ENCODE assay signal across 24 cellular contexts in the genomic region with DNA sequence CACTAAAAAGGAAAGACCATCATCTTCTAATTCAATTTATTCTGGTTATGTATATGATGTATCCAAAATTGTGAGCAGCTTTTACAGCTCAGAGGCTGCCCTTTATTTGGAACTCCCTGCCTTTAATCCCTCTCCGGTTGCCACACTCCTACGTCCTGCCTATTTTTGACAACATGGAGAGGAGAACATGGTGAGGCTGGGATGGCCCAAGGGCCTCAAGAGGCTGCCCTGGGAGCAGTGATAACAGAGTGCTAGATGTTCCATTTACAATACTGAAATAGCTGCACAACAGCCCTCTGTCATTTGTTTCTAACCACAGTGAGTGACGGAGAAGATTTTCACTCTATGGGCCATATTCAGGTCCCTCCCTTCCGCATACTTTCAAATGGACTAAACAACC. TPM values are rescaled to one million over a fixed set of nuclear protein-coding genes. Genes with fewer than 3 reads are reported as not detected.
A peak's percentile ranks its signal among the peaks of the same experiment; 100 is the strongest.
DNase-seq lines count a peak whose midpoint lies in the region; ATAC-seq, FAIRE-seq and TF ChIP-seq lines count a peak whose summit lies in the region.
"Had no signal": no experiment of that assay in that cellular context is flagged by ENCODE, and none has a peak within 500 bp of the region (broad histone marks: within the 10 kb centered on the region; RNA-seq: fewer than 3 reads in every experiment).

No MANE protein-coding gene starts in this region.

- ATAC-seq in left cardiac atrium (peak; percentile 88 to 95), psoas muscle (peak in 3 of 4 donors; percentile 33 to 94 (median 90))
- ATAC-seq: effector memory CD8-positive, alpha-beta T cell had no signal

- no peak for DNase-seq in astrocyte (ENCODE audit: low read depth)
- DNase-seq in left cardiac atrium, result peak; percentile 51
- DNase-seq in psoas muscle, result no peak
- DNase-seq in lower leg skin (ENCODE audit: low spot score in 2 of 2), result no peak
- DNase-seq in retina, result no peak
- DNase-seq in HT-29 (ENCODE audit: low spot score), result no peak
- DNase-seq in Ammon's horn (ENCODE audit: low spot score), result no peak
- DNase-seq: activated CD4-positive, alpha-beta memory T cell treated with anti-CD3 and anti-CD28 coated beads for 36 hours; activated naive CD8-positive, alpha-beta T cell treated with anti-CD3 and anti-CD28 coated beads, Interleukin-2, amount 10 ng/mL, durations not matched to agents 7 days and 5 days; activated T-cell treated with anti-CD3 and anti-CD28 coated beads, Interleukin-2, amount 50 U/mL, for 24 hours; C1 segment of cervical spinal cord; central memory CD4-positive, alpha-beta T cell; effector memory CD8-positive, alpha-beta T cell; H7; MG63; NCI-H1694; NCI-H2227 treated with DMSO at 0.1 percent for 48 hours; nucleus accumbens; stimulated activated CD4-positive, alpha-beta T cell treated with anti-CD3 and anti-CD28 coated beads, Interleukin-2, amount 100 ng/mL, for 48 hours had no signal

- TF ChIP-seq POLR2A in lower leg skin (IDR thresholded peaks at IDR 0.05), result no peak

- intact Hi-C loops in left cardiac atrium (cut with DNase I), result no loop called here
- intact Hi-C loops in psoas muscle (cut with DNase I), result no loop called here
- intact Hi-C loops in lower leg skin (cut with DNase I; ENCODE audit: low total_unique reads), result no loop called here

- H4K20me1 ChIP-seq in astrocyte (ENCODE audit: insufficient read depth, low read length), result no peaks in the 10 kb centered on the region

- H3K4me2 ChIP-seq in astrocyte (ENCODE audit: low read length), result no peak overlapping the region
- H3K4me2 ChIP-seq: hepatocyte had no signal

- peaks cover 41% of the 10 kb centered on the region for H3K4me1 ChIP-seq in ACC112 (ENCODE audit: control insufficient read depth, insufficient read depth, low read length, unreplicated experiment)
- H3K4me1 ChIP-seq in astrocyte (ENCODE audit: insufficient read depth, low read length), result peaks cover 48% of the 10 kb centered on the region
- peaks cover 14% of the 10 kb centered on the region for H3K4me1 ChIP-seq in psoas muscle

- no peak for FAIRE-seq in astrocyte (lab: Jason Lieb, UNC)
- FAIRE-seq: D721Med, GM19239, keratinocyte had no signal

- no peak overlapping the region for H3K4me3 Mint-ChIP-seq in astrocyte (ENCODE audit: unreplicated experiment)
- H3K4me3 Mint-ChIP-seq: activated CD4-positive, alpha-beta memory T cell treated with anti-CD3 and anti-CD28 coated beads for 36 hours; activated naive CD8-positive, alpha-beta T cell treated with anti-CD3 and anti-CD28 coated beads, Interleukin-2, amount 10 ng/mL, durations not matched to agents 7 days and 5 days; activated T-cell treated with anti-CD3 and anti-CD28 coated beads, Interleukin-2, amount 50 U/mL, for 24 hours; effector memory CD8-positive, alpha-beta T cell had no signal

- H3K4me1 Mint-ChIP-seq in astrocyte (ENCODE audit: low read depth, unreplicated experiment), result peaks cover 57% of the 10 kb centered on the region

- H3K27me3 ChIP-seq in ACC112 (ENCODE audit: insufficient read depth, low read length) (no peaks in the 10 kb centered on the region), astrocyte (ENCODE audit: insufficient read depth, low read length) (no peaks in the 10 kb centered on the region), psoas muscle (ENCODE audit: insufficient read depth in 3 of 3, low read length in 2 of 3) (no peaks in the 10 kb centered on the region)
- H3K27me3 ChIP-seq: hepatocyte, MG63 had no signal

- no peak for TF ChIP-seq CTCF in astrocyte (IDR thresholded peaks at IDR 0.05; ENCODE audit: insufficient read depth, low read depth, low read length)
- TF ChIP-seq CTCF in psoas muscle (IDR thresholded peaks at IDR 0.05), result no peak
- TF ChIP-seq CTCF in lower leg skin (IDR thresholded peaks at IDR 0.05), result no peak

- H3K79me2 ChIP-seq in ACC112 (ENCODE audit: control insufficient read depth, insufficient read depth, low read length, unreplicated experiment), result peaks cover 86% of the 10 kb centered on the region
- peaks cover 90% of the 10 kb centered on the region for H3K79me2 ChIP-seq in astrocyte (ENCODE audit: insufficient read depth, low read length)

- H3K4me3 ChIP-seq in ACC112 (ENCODE audit: low read depth, low read length), result no peak overlapping the region
- H3K4me3 ChIP-seq in astrocyte (ENCODE audit: insufficient read depth, low read depth, low read length), result no peak overlapping the region
- H3K4me3 ChIP-seq in psoas muscle, result no peak overlapping the region
- no peak overlapping the region for H3K4me3 ChIP-seq in lower leg skin (ENCODE audit: low read depth, poor library complexity, severe bottlenecking)
- H3K4me3 ChIP-seq: hepatocyte, MG63 had no signal

- no peaks in the 10 kb centered on the region for H3K9me3 ChIP-seq in astrocyte (ENCODE audit: insufficient read depth, low read depth, low read length)
- H3K9me3 ChIP-seq in psoas muscle, result no peaks in the 10 kb centered on the region

- H2AFZ ChIP-seq in ACC112 (ENCODE audit: low read length, unreplicated experiment) (no peak overlapping the region), astrocyte (ENCODE audit: low read depth, low read length) (no peak overlapping the region)
- H2AFZ ChIP-seq: hepatocyte had no signal

- WGBS in psoas muscle, 3 donors, result 61 to 76% (median 66%) methylated on average over 4 of the region's 4 CpGs
- 84 to 93% methylated on average over 4 of the region's 4 CpGs for WGBS in lower leg skin, 2 donors

- H3K9me3 Mint-ChIP-seq in astrocyte (ENCODE audit: unreplicated experiment), result no peaks in the 10 kb centered on the region
- H3K9me3 Mint-ChIP-seq: activated CD4-positive, alpha-beta memory T cell treated with anti-CD3 and anti-CD28 coated beads for 36 hours; activated naive CD8-positive, alpha-beta T cell treated with anti-CD3 and anti-CD28 coated beads, Interleukin-2, amount 10 ng/mL, durations not matched to agents 7 days and 5 days; activated T-cell treated with anti-CD3 and anti-CD28 coated beads, Interleukin-2, amount 50 U/mL, for 24 hours; effector memory CD8-positive, alpha-beta T cell had no signal

- H3K27ac ChIP-seq in ACC112 (ENCODE audit: low read depth, low read length) (peak overlapping the region; percentile 82), astrocyte (ENCODE audit: low read depth, low read length) (peak overlapping the region; percentile 86), psoas muscle (no peak overlapping the region)
- H3K27ac ChIP-seq: hepatocyte had no signal

- H3K27me3 Mint-ChIP-seq in astrocyte (ENCODE audit: low read depth, unreplicated experiment), result no peaks in the 10 kb centered on the region

- H3K36me3 ChIP-seq in ACC112 (ENCODE audit: insufficient read depth, low read length) (peaks cover 15% of the 10 kb centered on the region; the same call in 1 of the 2 replicates), astrocyte (ENCODE audit: insufficient read depth, low read length) (peaks cover 6% of the 10 kb centered on the region), psoas muscle (ENCODE audit: insufficient read depth in 1 of 2, low read depth in 1 of 2) (no peaks in the 10 kb centered on the region)

- H3K36me3 Mint-ChIP-seq in astrocyte (ENCODE audit: low read depth, unreplicated experiment), result peaks cover 20% of the 10 kb centered on the region
- H3K36me3 Mint-ChIP-seq: activated CD4-positive, alpha-beta memory T cell treated with anti-CD3 and anti-CD28 coated beads for 36 hours; activated naive CD8-positive, alpha-beta T cell treated with anti-CD3 and anti-CD28 coated beads, Interleukin-2, amount 10 ng/mL, durations not matched to agents 7 days and 5 days had no signal

- peak overlapping the region; percentile 41 for H3K9ac ChIP-seq in astrocyte (ENCODE audit: low read length)

- H3K27ac Mint-ChIP-seq in astrocyte (ENCODE audit: unreplicated experiment), result peak overlapping the region; percentile 77
- H3K27ac Mint-ChIP-seq: activated CD4-positive, alpha-beta memory T cell treated with anti-CD3 and anti-CD28 coated beads for 36 hours; activated naive CD8-positive, alpha-beta T cell treated with anti-CD3 and anti-CD28 coated beads, Interleukin-2, amount 10 ng/mL, durations not matched to agents 7 days and 5 days; activated T-cell treated with anti-CD3 and anti-CD28 coated beads, Interleukin-2, amount 50 U/mL, for 24 hours; effector memory CD8-positive, alpha-beta T cell had no signal

RNA-seq across cellular contexts. Expression of gene STARD13, which starts 33.5 kb away (rescaled TPM):
- 28.7 and 30.1 TPM in 2 replicates for total RNA-seq in astrocyte
- 10 to 100 TPM; 26.8 to 33.3 TPM for total RNA-seq in left cardiac atrium
- total RNA-seq in psoas muscle, result 1 to 10 TPM; 5.2 to 9.2 (median 7.1) TPM
- 1 to 10 TPM; 2.3 to 6.3 (median 2.6) TPM for polyA plus RNA-seq in psoas muscle
- 10 to 100 TPM; 15.7 to 22.5 (median 19.6) TPM for total RNA-seq in lower leg skin
- 1.1 and 2.3 TPM in 2 replicates for total RNA-seq in HT-29 (2014; rRNA removed; shearing (Covaris generic))
